Comparison of ENCODE assay signal across 10 cellular contexts in the genomic region with DNA sequence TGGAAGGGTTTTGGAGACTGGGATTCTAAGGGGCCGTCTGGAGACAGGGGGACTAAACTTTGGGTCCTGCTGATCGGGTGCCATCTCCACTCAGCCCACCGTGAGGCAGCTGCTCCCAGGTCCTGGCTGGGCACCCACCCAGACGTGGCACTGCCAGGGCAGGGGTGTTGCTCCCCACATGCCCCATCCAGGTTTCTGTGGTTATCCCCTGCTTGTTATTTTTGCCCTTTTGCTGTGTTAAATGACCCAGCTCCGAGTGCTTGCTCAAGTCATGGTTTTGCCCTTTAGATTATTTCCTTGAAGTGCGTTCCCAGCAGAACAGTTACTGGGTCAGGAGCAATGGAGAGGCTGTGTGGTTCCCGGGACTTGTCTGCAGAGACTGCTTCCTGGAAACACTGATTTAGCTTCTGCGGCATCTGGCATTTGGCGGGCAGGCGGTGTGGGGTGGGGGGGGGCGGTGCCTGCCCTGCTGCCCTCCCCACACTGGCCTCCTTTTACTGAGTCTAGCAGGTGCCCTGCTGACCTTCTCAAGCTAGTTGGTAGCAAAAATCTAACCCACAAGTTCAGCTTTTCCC. TPM values are rescaled to one million over a fixed set of nuclear protein-coding genes. Genes with fewer than 3 reads are reported as not detected.
DNase-seq lines count a peak whose midpoint lies in the region; ATAC-seq and TF ChIP-seq lines count a peak whose summit lies in the region.
"Had no signal": no experiment of that assay in that cellular context is flagged by ENCODE, and none has a peak within 500 bp of the region (broad histone marks: within the 10 kb centered on the region; RNA-seq: fewer than 3 reads in every experiment).

No MANE protein-coding gene starts in this region.

- no peaks in the 10 kb centered on the region for H3K27me3 Mint-ChIP-seq in activated CD8-positive, alpha-beta memory T cell treated with anti-CD3 and anti-CD28 coated beads, Interleukin-2, amount 10 ng/mL, durations not matched to agents 7 days and 5 days

- H3K27ac ChIP-seq in coronary artery (peak overlapping the region; percentile 47 to 100), muscle layer of colon (ENCODE audit: low read depth, low read length) (peak overlapping the region; percentile 87), tibial artery (peak overlapping the region; percentile 99 to 100)

- DNase-seq in activated CD8-positive, alpha-beta memory T cell treated with anti-CD3 and anti-CD28 coated beads, Interleukin-2, amount 10 ng/mL, durations not matched to agents 7 days and 5 days, result no peak
- DNase-seq in activated CD8-positive, alpha-beta memory T cell treated with anti-CD3 and anti-CD28 coated beads, Interleukin-2, amount 50 U/mL, for 48 hours, result no peak
- DNase-seq in coronary artery (ENCODE audit: low spot score), result no peak
- DNase-seq in tibial artery, result peak in 1 of 2 donors; percentile 80
- DNase-seq in stimulated activated CD4-positive, alpha-beta T cell treated with anti-CD3 and anti-CD28 coated beads, Interleukin-12 subunit alpha, Interleukin-12 subunit beta, amount 100 ng/mL, for 4 hours, result no peak
- DNase-seq: AML-193 had no signal

- H3K36me3 Mint-ChIP-seq in activated CD8-positive, alpha-beta memory T cell treated with anti-CD3 and anti-CD28 coated beads, Interleukin-2, amount 10 ng/mL, durations not matched to agents 7 days and 5 days, result peaks cover under 1% of the 10 kb centered on the region

- H3K9me3 ChIP-seq in muscle layer of colon (ENCODE audit: low read length) (no peaks in the 10 kb centered on the region), tibial artery (no peaks in the 10 kb centered on the region)

- H3K9me3 Mint-ChIP-seq in activated CD8-positive, alpha-beta memory T cell treated with anti-CD3 and anti-CD28 coated beads, Interleukin-2, amount 10 ng/mL, durations not matched to agents 7 days and 5 days (ENCODE audit: low read depth), result no peaks in the 10 kb centered on the region

- H3K4me3 ChIP-seq in coronary artery (peak overlapping the region; percentile 92), muscle layer of colon (ENCODE audit: low read depth in 1 of 2, low read length in 2 of 2) (peak overlapping the region in 1 of 2 donors; percentile 63), tibial artery (peak overlapping the region in 1 of 2 donors; percentile 92)

- H3K27me3 ChIP-seq in muscle layer of colon (ENCODE audit: control insufficient read depth in 1 of 2, insufficient read depth in 2 of 2, low read length in 2 of 2) (no peaks in the 10 kb centered on the region), tibial artery (no peaks in the 10 kb centered on the region)

- CTCF ChIA-PET in activated CD8-positive, alpha-beta memory T cell treated with anti-CD3 and anti-CD28 coated beads, Interleukin-2, amount 10 ng/mL, durations not matched to agents 7 days and 5 days (lab: Charles Lee), result interaction anchor here (0.6 to 3.7 kb wide), 8 partner anchors 12 to 1635 kb away, joined by 3 to 22 read pairs (median 4); a partner anchor contains a TSS

- peaks cover 5% of the 10 kb centered on the region for H3K36me3 ChIP-seq in muscle layer of colon (ENCODE audit: insufficient read depth, low read length)
- peaks cover 0 to under 1% (median 0%) of the 10 kb centered on the region in 3 donors for H3K36me3 ChIP-seq in tibial artery

- peaks cover 38% of the 10 kb centered on the region for H3K4me1 Mint-ChIP-seq in activated CD8-positive, alpha-beta memory T cell treated with anti-CD3 and anti-CD28 coated beads, Interleukin-2, amount 10 ng/mL, durations not matched to agents 7 days and 5 days

- no peak overlapping the region for H3K4me3 Mint-ChIP-seq in activated CD8-positive, alpha-beta memory T cell treated with anti-CD3 and anti-CD28 coated beads, Interleukin-2, amount 10 ng/mL, durations not matched to agents 7 days and 5 days

- H3K4me1 ChIP-seq in muscle layer of colon (ENCODE audit: insufficient read depth, low read length) (peaks cover 58% of the 10 kb centered on the region), tibial artery (peaks cover 4 to 68% (median 56%) of the 10 kb centered on the region in 4 donors)

- peak overlapping the region; percentile 49 for H3K27ac Mint-ChIP-seq in activated CD8-positive, alpha-beta memory T cell treated with anti-CD3 and anti-CD28 coated beads, Interleukin-2, amount 10 ng/mL, durations not matched to agents 7 days and 5 days

- H3K9ac ChIP-seq in muscle layer of colon (ENCODE audit: low read length), result peak overlapping the region; percentile 11

- TF ChIP-seq CTCF in coronary artery (IDR thresholded peaks at IDR 0.05) (no peak), tibial artery (IDR thresholded peaks at IDR 0.05) (no peak)

- intact Hi-C loops in tibial artery (cut with DNase I; ENCODE audit: low total_unique reads), result no loop called here

- no peak for ATAC-seq in activated CD8-positive, alpha-beta memory T cell treated with anti-CD3 and anti-CD28 coated beads, Interleukin-2, amount 10 ng/mL, durations not matched to agents 7 days and 5 days
- ATAC-seq in HG02763 (IDR thresholded peaks at IDR 0.05; ENCODE audit: unreplicated experiment) (no peak), GM19397 (IDR thresholded peaks at IDR 0.05; ENCODE audit: unreplicated experiment) (no peak)

RNA-seq across cellular contexts. Expression of a gene that starts 1.9 kb away (rescaled TPM):
- 10 to 100 TPM; 96.2 to 97.3 TPM for total RNA-seq in activated CD8-positive, alpha-beta memory T cell treated with anti-CD3 and anti-CD28 coated beads, Interleukin-2, amount 10 ng/mL, durations not matched to agents 7 days and 5 days

RNA-seq across cellular contexts. Expression of a gene that starts 21.0 kb away (rescaled TPM):
- 10 to 100 TPM; 16.5 to 20.9 TPM for total RNA-seq in activated CD8-positive, alpha-beta memory T cell treated with anti-CD3 and anti-CD28 coated beads, Interleukin-2, amount 10 ng/mL, durations not matched to agents 7 days and 5 days

RNA-seq across cellular contexts. Expression of a gene that starts 28.1 kb away (rescaled TPM):
- under 1 TPM; 0.50 to 0.82 TPM for total RNA-seq in activated CD8-positive, alpha-beta memory T cell treated with anti-CD3 and anti-CD28 coated beads, Interleukin-2, amount 10 ng/mL, durations not matched to agents 7 days and 5 days
- total RNA-seq: SK-MEL-5 had no signal

RNA-seq across cellular contexts. Expression of a gene that starts 49.0 kb away (rescaled TPM):
- 1 to 10 TPM; 3.2 to 3.7 TPM for total RNA-seq in activated CD8-positive, alpha-beta memory T cell treated with anti-CD3 and anti-CD28 coated beads, Interleukin-2, amount 10 ng/mL, durations not matched to agents 7 days and 5 days

RNA-seq across cellular contexts. Expression of a gene that starts 52.7 kb away (rescaled TPM):
- total RNA-seq in activated CD8-positive, alpha-beta memory T cell treated with anti-CD3 and anti-CD28 coated beads, Interleukin-2, amount 10 ng/mL, durations not matched to agents 7 days and 5 days, result 100 to 1,000 TPM; 226 to 309 TPM
